Comparison of ENCODE assay signal across 18 cellular contexts in the genomic region with DNA sequence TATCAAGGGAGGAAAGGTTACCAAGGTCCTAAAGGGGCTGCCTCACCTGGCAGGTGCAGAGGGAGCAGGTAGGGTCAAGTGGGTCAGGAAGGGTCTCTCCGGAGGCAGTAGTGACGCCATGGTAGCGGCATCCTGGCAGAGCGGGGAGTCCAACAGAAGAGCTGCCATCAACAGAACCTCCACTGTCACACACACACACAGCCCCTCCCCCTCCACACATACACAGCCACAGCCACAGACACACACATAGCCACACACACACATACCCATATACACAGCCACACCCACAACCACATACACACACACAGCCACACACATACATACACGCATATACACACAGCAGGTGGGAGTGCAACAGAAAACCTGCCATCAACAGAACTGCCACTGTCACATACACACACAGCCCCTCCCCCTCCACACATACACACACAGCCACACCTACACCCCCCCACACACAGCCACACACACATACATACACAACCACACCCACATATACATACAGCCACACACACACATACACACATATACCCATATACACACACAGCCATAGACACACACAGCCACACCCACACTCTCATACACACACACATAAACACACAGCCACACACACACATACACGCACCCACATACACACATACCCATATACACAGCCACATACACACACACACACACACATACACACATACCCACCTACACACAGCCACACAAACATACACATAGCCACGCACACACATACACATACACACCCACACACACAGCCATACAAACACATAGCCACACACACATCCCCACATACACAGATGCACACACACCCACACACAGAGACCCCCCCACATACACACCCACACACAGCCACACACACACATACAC. TPM values are rescaled to one million over a fixed set of nuclear protein-coding genes. Genes with fewer than 3 reads are reported as not detected.
DNase-seq lines count a peak whose midpoint lies in the region; ATAC-seq, FAIRE-seq and TF ChIP-seq lines count a peak whose summit lies in the region.
"Had no signal": no experiment of that assay in that cellular context is flagged by ENCODE, and none has a peak within 500 bp of the region (broad histone marks: within the 10 kb centered on the region; RNA-seq: fewer than 3 reads in every experiment).

No MANE protein-coding gene starts in this region.

- DNase-seq in activated naive CD8-positive, alpha-beta T cell treated with anti-CD3 and anti-CD28 coated beads, Interleukin-2, amount 10 ng/mL, durations not matched to agents 7 days and 5 days, result peak; percentile 29
- no peak for DNase-seq in activated naive CD8-positive, alpha-beta T cell treated with anti-CD3 and anti-CD28 coated beads for 36 hours
- DNase-seq in IMR-90, result no peak
- DNase-seq in H1 (ENCODE audit: low read depth in 1 of 2, low spot score in 2 of 2), result no peak
- peak; percentile 50 for DNase-seq in sigmoid colon
- DNase-seq in COLO668 (lab: John Stamatoyannopoulos, UW; ENCODE audit: unreplicated experiment), result no peak
- DNase-seq in caudate nucleus (lab: John Stamatoyannopoulos, UW), result no peak
- DNase-seq in H54 (ENCODE audit: insufficient read length, low spot score), result no peak
- DNase-seq: Caco-2, DMS79 treated with DMSO at 0.1 percent for 48 hours, H9, MV-4-11, NCI-H1417 treated with DMSO at 0.1 percent for 48 hours, NCI-H2081 had no signal

- BruUV-seq in IMR-90 (replicated peaks; lab: Mats Ljungman, UMichigan), result no TSS peak

- TF ChIP-seq CTCF in IMR-90 (conservative IDR thresholded peaks at IDR 0.05; ENCODE audit: low read depth, low read length) (no peak), H1 (IDR thresholded peaks at IDR 0.05; ENCODE audit: control extremely low read depth in 1 of 3, insufficient read depth in 1 of 3, low read depth in 1 of 3, low read length in 3 of 3) (no peak), sigmoid colon (IDR thresholded peaks at IDR 0.05) (no peak)

- no peaks in the 10 kb centered on the region for H3K9me1 ChIP-seq in IMR-90 (ENCODE audit: insufficient read depth, low read length)

- no peak overlapping the region for H4K91ac ChIP-seq in IMR-90 (ENCODE audit: insufficient read depth, low read depth, low read length)
- peak overlapping the region; percentile 88 for H4K91ac ChIP-seq in H1 (replicated peaks; ENCODE audit: insufficient read length, low read length)

- no peak for ATAC-seq in activated naive CD8-positive, alpha-beta T cell treated with anti-CD3 and anti-CD28 coated beads, Interleukin-2, amount 10 ng/mL, durations not matched to agents 7 days and 5 days (ENCODE audit: low read depth)
- ATAC-seq in IMR-90 (ENCODE audit: low read depth), result no peak
- ATAC-seq: A549, SK-N-SH treated with all-trans-retinoic acid at 6 μM for 48 hours had no signal

- H3K4me3 Mint-ChIP-seq in activated naive CD8-positive, alpha-beta T cell treated with anti-CD3 and anti-CD28 coated beads, Interleukin-2, amount 10 ng/mL, durations not matched to agents 7 days and 5 days, result no peak overlapping the region
- H3K4me3 Mint-ChIP-seq in activated naive CD8-positive, alpha-beta T cell treated with anti-CD3 and anti-CD28 coated beads for 36 hours, result no peak overlapping the region
- H3K4me3 Mint-ChIP-seq: CD14-positive monocyte, H9 had no signal

- TF ChIP-seq POLR2A in IMR-90 (IDR thresholded peaks at IDR 0.05; ENCODE audit: low read depth, low read length) (no peak), H1 (IDR thresholded peaks at IDR 0.05; ENCODE audit: control extremely low read depth in 1 of 2, low read depth in 2 of 2, low read length in 2 of 2) (no peak), sigmoid colon (IDR thresholded peaks at IDR 0.05) (no peak), H54 (IDR thresholded peaks at IDR 0.05; ENCODE audit: low read depth, low read length) (no peak)

- no peaks in the 10 kb centered on the region for H3K9me3 ChIP-seq in IMR-90 (ENCODE audit: control insufficient read depth, insufficient read depth, low read length)
- H3K9me3 ChIP-seq in H1 (ENCODE audit: insufficient read depth in 2 of 2, low read depth in 1 of 2, low read length in 1 of 2), result no peaks in the 10 kb centered on the region
- no peaks in the 10 kb centered on the region for H3K9me3 ChIP-seq in sigmoid colon
- H3K9me3 ChIP-seq: A549, Caco-2 had no signal

- dilution Hi-C loops in IMR-90 (cut with HindIII; ENCODE audit: low sequenced_read_pairs, unreplicated experiment), result no loop called here

- TF ChIP-seq RAD21 in IMR-90 (IDR thresholded peaks at IDR 0.05; ENCODE audit: low read length), result no peak
- TF ChIP-seq RAD21 in H1 (IDR thresholded peaks at IDR 0.05 in 1 of 2, conservative IDR thresholded peaks at IDR 0.05 in 1 of 2; ENCODE audit: low read depth in 2 of 2, low read length in 2 of 2), result no peak

- peak overlapping the region; percentile 41; the same call in 1 of the 2 replicates for H2BK12ac ChIP-seq in H1 (ENCODE audit: low read depth, low read length)

- CTCF ChIA-PET in IMR-90 (lab: Yijun Ruan, JAX), result no interaction called here
- CTCF ChIA-PET in H1 (lab: Charles Lee; ENCODE audit: partially characterized antibody), result interaction anchor here (1.4 to 10.3 kb wide), 7 partner anchors 16 to 102 kb away, joined by 4 to 189 read pairs (median 6); partner anchors contain the start of gene ATP6V1F

- H3K27me3 Mint-ChIP-seq in activated naive CD8-positive, alpha-beta T cell treated with anti-CD3 and anti-CD28 coated beads, Interleukin-2, amount 10 ng/mL, durations not matched to agents 7 days and 5 days, result no peaks in the 10 kb centered on the region
- H3K27me3 Mint-ChIP-seq in activated naive CD8-positive, alpha-beta T cell treated with anti-CD3 and anti-CD28 coated beads for 36 hours, result peaks cover 19% of the 10 kb centered on the region

- H3K18ac ChIP-seq in IMR-90 (ENCODE audit: low read depth, low read length) (no peak overlapping the region), H1 (ENCODE audit: extremely low read depth, low read length) (no peak overlapping the region)

- H2BK120ac ChIP-seq in IMR-90 (ENCODE audit: low read depth, low read length) (no peak overlapping the region), H1 (replicated peaks; ENCODE audit: low read depth, low read length) (no peak overlapping the region)

- H3K79me1 ChIP-seq in IMR-90 (ENCODE audit: low read depth in 1 of 2, low read length in 2 of 2), result no peaks in the 10 kb centered on the region
- H3K79me1 ChIP-seq in H1 (ENCODE audit: low read depth, low read length), result 0 out of 2 replicates have a peak, but pooled peaks cover 7% of the 10 kb centered on the region

- no peak for FAIRE-seq in H1 (lab: Jason Lieb, UNC)
- no peak for FAIRE-seq in H54 (lab: Jason Lieb, UNC)
- FAIRE-seq: A549, G401.6 had no signal

- H3K4ac ChIP-seq in IMR-90 (ENCODE audit: low read depth, low read length) (no peak overlapping the region), H1 (replicated peaks; ENCODE audit: insufficient read length, low read depth, low read length) (no peak overlapping the region)

- H2AFZ ChIP-seq in IMR-90 (replicated peaks; ENCODE audit: low read length, poor library complexity) (peak overlapping the region; percentile 51), H1 (ENCODE audit: low read length) (no peak overlapping the region)

- POLR2A ChIA-PET in activated naive CD8-positive, alpha-beta T cell treated with anti-CD3 and anti-CD28 coated beads, Interleukin-2, amount 10 ng/mL, durations not matched to agents 7 days and 5 days (lab: Charles Lee), result no interaction called here
- POLR2A ChIA-PET in IMR-90 (lab: Charles Lee; ENCODE audit: unreplicated experiment) (no interaction called here), H1 (lab: Charles Lee; ENCODE audit: partially characterized antibody) (interaction anchor here (0.8 to 1.0 kb wide), 3 partner anchors 18 to 69 kb away, joined by 3 read pairs; no protein-coding TSS in a partner anchor)

- H3K9ac ChIP-seq in IMR-90 (ENCODE audit: low read depth, low read length) (no peak overlapping the region), H1 (replicated peaks in 1 of 4; ENCODE audit: extremely low read depth in 1 of 4, low read depth in 3 of 4, low read length in 3 of 4) (no peak overlapping the region; a peak in 1 of 7 replicates)

- H3K4me2 ChIP-seq in IMR-90 (ENCODE audit: low read depth, low read length) (no peak overlapping the region), H1 (ENCODE audit: insufficient read depth in 1 of 2, low read depth in 2 of 2, low read length in 2 of 2) (no peak overlapping the region; a peak in 1 of 4 replicates)
- H3K4me2 ChIP-seq: A549 had no signal

- intact Hi-C loops in IMR-90 (cut with micrococcal nuclease) (no loop called here), sigmoid colon (cut with DNase I) (no loop called here)

- H3K36me3 ChIP-seq in IMR-90 (ENCODE audit: control insufficient read depth, insufficient read depth, low read length) (no peaks in the 10 kb centered on the region), H1 (ENCODE audit: control insufficient read depth in 2 of 4, insufficient read depth in 4 of 4, low read length in 3 of 4) (no peaks in the 10 kb centered on the region), sigmoid colon (no peaks in the 10 kb centered on the region)

- no peak overlapping the region for H2AK5ac ChIP-seq in IMR-90 (ENCODE audit: low read depth, low read length)
- peak overlapping the region; percentile 84 for H2AK5ac ChIP-seq in H1 (ENCODE audit: low read depth, low read length)

- H3K4me1 ChIP-seq in IMR-90 (ENCODE audit: control insufficient read depth, insufficient read depth, low read length) (no peaks in the 10 kb centered on the region), H1 (replicated peaks in 1 of 4; ENCODE audit: control insufficient read depth in 3 of 4, insufficient read depth in 4 of 4, low read length in 3 of 4) (peaks cover 0 to 19% (median 13%) of the 10 kb centered on the region in 4 experiments; a peak in 5 of 7 replicates), sigmoid colon (peaks cover 0 to 10% (median 6%) of the 10 kb centered on the region in 4 donors)
- H3K4me1 ChIP-seq: A549 had no signal

- no peak overlapping the region for H3K14ac ChIP-seq in IMR-90 (replicated peaks; ENCODE audit: low read depth, low read length)
- no peak overlapping the region for H3K14ac ChIP-seq in H1 (ENCODE audit: insufficient read length)

- H3K4me1 Mint-ChIP-seq in activated naive CD8-positive, alpha-beta T cell treated with anti-CD3 and anti-CD28 coated beads, Interleukin-2, amount 10 ng/mL, durations not matched to agents 7 days and 5 days, result no peaks in the 10 kb centered on the region
- H3K4me1 Mint-ChIP-seq in activated naive CD8-positive, alpha-beta T cell treated with anti-CD3 and anti-CD28 coated beads for 36 hours, result peaks cover 3% of the 10 kb centered on the region

- H4K5ac ChIP-seq in IMR-90 (ENCODE audit: low read depth, low read length) (no peak overlapping the region), H1 (ENCODE audit: insufficient read length, low read depth, low read length) (no peak overlapping the region)

- H3K23ac ChIP-seq in IMR-90 (ENCODE audit: low read depth, low read length), result no peak overlapping the region
- H3K23ac ChIP-seq in H1 (ENCODE audit: insufficient read length), result no peak overlapping the region

- in situ Hi-C loops in IMR-90 (cut with MboI; ENCODE audit: low sequenced_read_pairs), result loop anchor here (25.0 kb wide), 1 partner anchor 425 kb away; the partner anchor contains the start of gene HILPDA

- 70% methylated on average over 3 of the region's 7 CpGs; no CpG with 5 or more reads in 1 of the 2 experiments for WGBS in IMR-90 (ENCODE audit: extremely low coverage in 2 of 2, insufficient read length in 1 of 2), 2 experiments
- WGBS in H1 (ENCODE audit: extremely low coverage in 1 of 2, insufficient coverage in 1 of 2, insufficient read length in 1 of 2, insufficient replicate concordance in 2 of 2, low coverage in 1 of 2, low lambda C conversion rate in 2 of 2, missing lambda C conversion rate in 1 of 2), 2 experiments, result 89% methylated on average over 7 of the region's 7 CpGs; no CpG with 5 or more reads in 1 of the 2 experiments
- 84 to 91% methylated on average over 7 of the region's 7 CpGs for WGBS in sigmoid colon, 2 donors

- no peak overlapping the region for H2AK9ac ChIP-seq in IMR-90 (replicated peaks; ENCODE audit: low read depth, low read length, poor library complexity)

- peaks cover 20% of the 10 kb centered on the region; the same call in 1 of the 2 replicates for H3K23me2 ChIP-seq in H1 (ENCODE audit: low read depth, low read length)

- H3K27me3 ChIP-seq in IMR-90 (ENCODE audit: control insufficient read depth, insufficient read depth, low read length), result peaks cover 15% of the 10 kb centered on the region
- peaks cover 0 to 7% (median 4%) of the 10 kb centered on the region in 4 experiments; a peak in 4 of 7 replicates for H3K27me3 ChIP-seq in H1 (replicated peaks in 1 of 4; ENCODE audit: control insufficient read depth in 3 of 4, extremely low read depth in 1 of 4, insufficient read depth in 3 of 4, low read length in 3 of 4)
- H3K27me3 ChIP-seq in sigmoid colon, result peaks cover 12 to 38% (median 19%) of the 10 kb centered on the region in 3 donors

- H2BK15ac ChIP-seq in IMR-90 (ENCODE audit: low read depth, low read length) (no peak overlapping the region), H1 (ENCODE audit: low read length) (peak overlapping the region; percentile 83)

- H3K56ac ChIP-seq in IMR-90 (ENCODE audit: extremely low read depth, insufficient read depth, low read length) (no peak overlapping the region), H1 (replicated peaks; ENCODE audit: insufficient read length, low read depth, low read length) (peak overlapping the region; percentile 100)

- H2BK5ac ChIP-seq in IMR-90 (ENCODE audit: low read depth, low read length, poor library complexity, severe bottlenecking), result peak overlapping the region; percentile 95
- peak overlapping the region; percentile 73; the same call in 1 of the 2 replicates for H2BK5ac ChIP-seq in H1 (ENCODE audit: low read depth, low read length)

- no peaks in the 10 kb centered on the region for H3K36me3 Mint-ChIP-seq in activated naive CD8-positive, alpha-beta T cell treated with anti-CD3 and anti-CD28 coated beads, Interleukin-2, amount 10 ng/mL, durations not matched to agents 7 days and 5 days
- H3K36me3 Mint-ChIP-seq in activated naive CD8-positive, alpha-beta T cell treated with anti-CD3 and anti-CD28 coated beads for 36 hours, result no peaks in the 10 kb centered on the region

- H3K4me3 ChIP-seq in IMR-90 (ENCODE audit: insufficient read depth, low read depth, low read length), result no peak overlapping the region
- no peak overlapping the region for H3K4me3 ChIP-seq in H1 (ENCODE audit: extremely low read depth in 1 of 4, insufficient read depth in 2 of 4, low read depth in 3 of 4, low read length in 4 of 4)
- H3K4me3 ChIP-seq in sigmoid colon, result no peak overlapping the region
- H3K4me3 ChIP-seq: A549 had no signal

- peaks cover 4% of the 10 kb centered on the region; the same call in 1 of the 2 replicates for H4K20me1 ChIP-seq in IMR-90 (ENCODE audit: insufficient read depth, low read length)
- H4K20me1 ChIP-seq in H1 (replicated peaks in 1 of 2; ENCODE audit: control insufficient read depth in 1 of 2, insufficient read depth in 2 of 2, low read length in 2 of 2), result peaks cover 0 to 12% of the 10 kb centered on the region in 2 experiments

- H2BK20ac ChIP-seq in IMR-90 (ENCODE audit: low read depth, low read length), result no peak overlapping the region
- H2BK20ac ChIP-seq in H1 (ENCODE audit: low read length), result no peak overlapping the region; the same call in 1 of the 2 replicates

- H3K27ac ChIP-seq in IMR-90 (ENCODE audit: insufficient read depth, low read length) (no peak overlapping the region), H1 (ENCODE audit: low read depth, low read length) (no peak overlapping the region), sigmoid colon (no peak overlapping the region), caudate nucleus (ENCODE audit: low read depth, low read length) (no peak overlapping the region)
- H3K27ac ChIP-seq: A549 had no signal

- H3K79me2 ChIP-seq in H1 (ENCODE audit: control insufficient read depth in 1 of 2, insufficient read depth in 2 of 2, low read length in 2 of 2), result no peaks in the 10 kb centered on the region

- no peak for TF ChIP-seq EP300 in H1 (IDR thresholded peaks at IDR 0.05; ENCODE audit: borderline replicate concordance in 1 of 2, low read depth in 2 of 2, low read length in 2 of 2)
- TF ChIP-seq EP300 in sigmoid colon (IDR thresholded peaks at IDR 0.05), result no peak

- H3K9me3 Mint-ChIP-seq in activated naive CD8-positive, alpha-beta T cell treated with anti-CD3 and anti-CD28 coated beads, Interleukin-2, amount 10 ng/mL, durations not matched to agents 7 days and 5 days, result no peaks in the 10 kb centered on the region
- peaks cover 1% of the 10 kb centered on the region for H3K9me3 Mint-ChIP-seq in activated naive CD8-positive, alpha-beta T cell treated with anti-CD3 and anti-CD28 coated beads for 36 hours

- H4K8ac ChIP-seq in IMR-90 (ENCODE audit: low read depth in 2 of 2, low read length in 2 of 2) (no peak overlapping the region), H1 (ENCODE audit: extremely low read depth, insufficient read depth, low read length) (no peak overlapping the region)

- H3K27ac Mint-ChIP-seq in activated naive CD8-positive, alpha-beta T cell treated with anti-CD3 and anti-CD28 coated beads, Interleukin-2, amount 10 ng/mL, durations not matched to agents 7 days and 5 days, result no peak overlapping the region
- H3K27ac Mint-ChIP-seq in activated naive CD8-positive, alpha-beta T cell treated with anti-CD3 and anti-CD28 coated beads for 36 hours, result no peak overlapping the region
- H3K27ac Mint-ChIP-seq: H9 had no signal

RNA-seq across cellular contexts. Expression of gene KCP, which starts 23.1 kb away (rescaled TPM):
- total RNA-seq in activated naive CD8-positive, alpha-beta T cell treated with anti-CD3 and anti-CD28 coated beads, Interleukin-2, amount 10 ng/mL, durations not matched to agents 7 days and 5 days, result under 1 TPM; 0.57 to 0.69 TPM
- under 1 TPM; 0.10 to 0.14 TPM for total RNA-seq in activated naive CD8-positive, alpha-beta T cell treated with anti-CD3 and anti-CD28 coated beads for 36 hours
- total RNA-seq in IMR-90 (2012; rRNA removed) (not detected in 2 replicates), sigmoid colon (under 1 TPM in 3 of 4 donors, not detected in 1; 0.14 to 0.36 (median 0.28) TPM)
- polyA plus RNA-seq in IMR-90 (2012; rRNA removed) (0.03 and 0.07 TPM in 2 replicates), H1 (2011; rRNA removed) (1.3 and 2.1 TPM in 2 replicates), sigmoid colon (under 1 TPM in 1 of 3 donors, not detected in 2; 0.42 TPM)
- 0.03 TPM in 1 of 2 replicates, not detected in the other for polyA plus RNA-seq in IMR-90 (2012; cell fraction: cytosol; rRNA removed)
- polyA plus RNA-seq in IMR-90 (2012; cell fraction: nucleus; rRNA removed; ENCODE audit: low replicate concordance), result 0.17 and 0.33 TPM in 2 replicates
- total RNA-seq in H1 (2021; fragmentation: NEBNext Ultra II Directional; extraction: Animal tissue kit (Norgen Biotek cat#: 25700)), result 1.8 and 2.0 TPM in 2 replicates
- polyA plus RNA-seq in H1 (2011; cell fraction: cytosol; rRNA removed), result 1.6 TPM
- polyA plus RNA-seq in H1 (2011; cell fraction: nucleus; rRNA removed), result 8.1 TPM
- 1.1 to 2.3 TPM (median 1.6 TPM) in 4 replicates for polyA plus RNA-seq in H1 (2012, experiment 1 of 2)
- 0.51 TPM for polyA plus RNA-seq in H1 (2012, experiment 2 of 2)
- polyA plus RNA-seq in H1 (2013, experiment 1 of 2), result 1.8 TPM
- polyA plus RNA-seq in H1 (2013, experiment 2 of 2), result 1.5 TPM
- polyA minus RNA-seq in H1 (2011; rRNA and poly(A)+ RNA removed), result 1.1 and 1.4 TPM in 2 replicates
- polyA minus RNA-seq in H1 (2011; cell fraction: cytosol; rRNA and poly(A)+ RNA removed), result 0.59 TPM
- 4.3 TPM for polyA minus RNA-seq in H1 (2011; cell fraction: nucleus; rRNA and poly(A)+ RNA removed)

RNA-seq across cellular contexts. Expression of gene ATP6V1F, which starts 24.7 kb away (rescaled TPM):
- 100 to 1,000 TPM; 134 TPM for total RNA-seq in activated naive CD8-positive, alpha-beta T cell treated with anti-CD3 and anti-CD28 coated beads, Interleukin-2, amount 10 ng/mL, durations not matched to agents 7 days and 5 days
- total RNA-seq in activated naive CD8-positive, alpha-beta T cell treated with anti-CD3 and anti-CD28 coated beads for 36 hours, result 100 to 1,000 TPM; 125 to 127 TPM
- total RNA-seq in IMR-90 (2012; rRNA removed), result 61.1 and 104 TPM in 2 replicates
- polyA plus RNA-seq in IMR-90 (2012; rRNA removed), result 321 and 346 TPM in 2 replicates
- polyA plus RNA-seq in IMR-90 (2012; cell fraction: cytosol; rRNA removed), result 128 and 421 TPM in 2 replicates
- polyA plus RNA-seq in IMR-90 (2012; cell fraction: nucleus; rRNA removed; ENCODE audit: low replicate concordance), result 84.2 and 106 TPM in 2 replicates
- total RNA-seq in H1 (2021; fragmentation: NEBNext Ultra II Directional; extraction: Animal tissue kit (Norgen Biotek cat#: 25700)), result 104 TPM in 2 replicates
- polyA plus RNA-seq in H1 (2011; rRNA removed), result 318 and 344 TPM in 2 replicates
- 227 TPM for polyA plus RNA-seq in H1 (2011; cell fraction: cytosol; rRNA removed)
- 147 TPM for polyA plus RNA-seq in H1 (2011; cell fraction: nucleus; rRNA removed)
- polyA plus RNA-seq in H1 (2012, experiment 1 of 2), result 165 to 195 TPM (median 180 TPM) in 4 replicates
- polyA plus RNA-seq in H1 (2012, experiment 2 of 2), result 412 TPM
- polyA plus RNA-seq in H1 (2013, experiment 1 of 2), result 164 TPM
- 168 TPM for polyA plus RNA-seq in H1 (2013, experiment 2 of 2)
- polyA minus RNA-seq in H1 (2011; rRNA and poly(A)+ RNA removed), result 36.9 and 39.0 TPM in 2 replicates
- 25.6 TPM for polyA minus RNA-seq in H1 (2011; cell fraction: cytosol; rRNA and poly(A)+ RNA removed)
- polyA minus RNA-seq in H1 (2011; cell fraction: nucleus; rRNA and poly(A)+ RNA removed), result 35.3 TPM
- 100 to 1,000 TPM in 3 of 4 donors, 10 to 100 TPM in 1; 96.7 to 138 (median 131) TPM for total RNA-seq in sigmoid colon
- polyA plus RNA-seq in sigmoid colon, result 100 to 1,000 TPM; 148 to 214 (median 183) TPM

RNA-seq across cellular contexts. Expression of gene IRF5, which starts 50.3 kb away (rescaled TPM):
- 1 to 10 TPM; 7.7 to 8.2 TPM for total RNA-seq in activated naive CD8-positive, alpha-beta T cell treated with anti-CD3 and anti-CD28 coated beads, Interleukin-2, amount 10 ng/mL, durations not matched to agents 7 days and 5 days
- total RNA-seq in activated naive CD8-positive, alpha-beta T cell treated with anti-CD3 and anti-CD28 coated beads for 36 hours, result 1 to 10 TPM; 3.8 to 4.0 TPM
- total RNA-seq in IMR-90 (2012; rRNA removed) (0.18 TPM in 1 of 2 replicates, not detected in the other), sigmoid colon (10 to 100 TPM in 1 of 4 donors, 1 to 10 TPM in 3; 6.0 to 15.3 (median 8.1) TPM)
- polyA plus RNA-seq in IMR-90 (2012; rRNA removed) (0.14 TPM in 1 of 2 replicates, not detected in the other), H1 (2011; rRNA removed) (1.1 and 1.5 TPM in 2 replicates), sigmoid colon (10 to 100 TPM in 1 of 3 donors, 1 to 10 TPM in 2; 4.6 to 11.3 (median 4.8) TPM)
- polyA plus RNA-seq in IMR-90 (2012; cell fraction: cytosol; rRNA removed), result 0.08 TPM in 1 of 2 replicates, not detected in the other
- polyA plus RNA-seq in IMR-90 (2012; cell fraction: nucleus; rRNA removed; ENCODE audit: low replicate concordance), result 0.15 and 0.24 TPM in 2 replicates
- 0.28 and 0.75 TPM in 2 replicates for total RNA-seq in H1 (2021; fragmentation: NEBNext Ultra II Directional; extraction: Animal tissue kit (Norgen Biotek cat#: 25700))
- 1.5 TPM for polyA plus RNA-seq in H1 (2011; cell fraction: cytosol; rRNA removed)
- 2.5 TPM for polyA plus RNA-seq in H1 (2011; cell fraction: nucleus; rRNA removed)
- polyA plus RNA-seq in H1 (2012, experiment 1 of 2), result 0.93 to 1.4 TPM (median 1.2 TPM) in 4 replicates
- 1.7 TPM for polyA plus RNA-seq in H1 (2012, experiment 2 of 2)
- polyA plus RNA-seq in H1 (2013, experiment 1 of 2), result 0.55 TPM
- polyA plus RNA-seq in H1 (2013, experiment 2 of 2), result 0.44 TPM
- polyA minus RNA-seq in H1 (2011; rRNA and poly(A)+ RNA removed), result 0.83 and 1.8 TPM in 2 replicates
- 1.2 TPM for polyA minus RNA-seq in H1 (2011; cell fraction: cytosol; rRNA and poly(A)+ RNA removed)
- 1.1 TPM for polyA minus RNA-seq in H1 (2011; cell fraction: nucleus; rRNA and poly(A)+ RNA removed)

RNA-seq across cellular contexts. Expression of gene FLNC, which starts 57.2 kb away (rescaled TPM):
- total RNA-seq in activated naive CD8-positive, alpha-beta T cell treated with anti-CD3 and anti-CD28 coated beads, Interleukin-2, amount 10 ng/mL, durations not matched to agents 7 days and 5 days, result not detected
- under 1 TPM; 0.12 to 0.23 TPM for total RNA-seq in activated naive CD8-positive, alpha-beta T cell treated with anti-CD3 and anti-CD28 coated beads for 36 hours
- 116 and 139 TPM in 2 replicates for total RNA-seq in IMR-90 (2012; rRNA removed)
- polyA plus RNA-seq in IMR-90 (2012; rRNA removed), result 154 and 167 TPM in 2 replicates
- polyA plus RNA-seq in IMR-90 (2012; cell fraction: cytosol; rRNA removed), result 67.5 and 137 TPM in 2 replicates
- 165 and 525 TPM in 2 replicates for polyA plus RNA-seq in IMR-90 (2012; cell fraction: nucleus; rRNA removed; ENCODE audit: low replicate concordance)
- total RNA-seq in H1 (2021; fragmentation: NEBNext Ultra II Directional; extraction: Animal tissue kit (Norgen Biotek cat#: 25700)), result 10.7 and 12.0 TPM in 2 replicates
- 1.9 and 3.3 TPM in 2 replicates for polyA plus RNA-seq in H1 (2011; rRNA removed)
- polyA plus RNA-seq in H1 (2011; cell fraction: cytosol; rRNA removed), result 2.3 TPM
- 9.5 TPM for polyA plus RNA-seq in H1 (2011; cell fraction: nucleus; rRNA removed)
- 5.2 to 7.9 TPM (median 6.6 TPM) in 4 replicates for polyA plus RNA-seq in H1 (2012, experiment 1 of 2)
- polyA plus RNA-seq in H1 (2012, experiment 2 of 2), result 5.2 TPM
- 8.3 TPM for polyA plus RNA-seq in H1 (2013, experiment 1 of 2)
- polyA plus RNA-seq in H1 (2013, experiment 2 of 2), result 7.8 TPM
- polyA minus RNA-seq in H1 (2011; rRNA and poly(A)+ RNA removed), result 4.5 and 5.1 TPM in 2 replicates
- 7.1 TPM for polyA minus RNA-seq in H1 (2011; cell fraction: cytosol; rRNA and poly(A)+ RNA removed)
- polyA minus RNA-seq in H1 (2011; cell fraction: nucleus; rRNA and poly(A)+ RNA removed), result 5.7 TPM
- total RNA-seq in sigmoid colon, result 100 to 1,000 TPM in 3 of 4 donors, 10 to 100 TPM in 1; 95.3 to 489 (median 242) TPM
- 10 to 100 TPM in 1 of 3 donors, 1 to 10 TPM in 1, under 1 TPM in 1; 0.69 to 12.6 (median 5.4) TPM for polyA plus RNA-seq in sigmoid colon
- polyA plus RNA-seq: CD14-positive monocyte had no signal

Comparison
In these comparisons a context has a peak if more than half of its experiments do, and no peak if none do; other contexts are left out.
1. DNase-seq: peak in activated naive CD8-positive, alpha-beta T cell treated with anti-CD3 and anti-CD28 coated beads, Interleukin-2, amount 10 ng/mL, durations not matched to agents 7 days and 5 days (single experiment) and sigmoid colon (single experiment); none in activated naive CD8-positive, alpha-beta T cell treated with anti-CD3 and anti-CD28 coated beads for 36 hours (single experiment), IMR-90 (single experiment), H1 (0 of 2), COLO668 (single experiment), caudate nucleus (0 of 61) and H54 (single experiment).